In the genomic region with DNA sequence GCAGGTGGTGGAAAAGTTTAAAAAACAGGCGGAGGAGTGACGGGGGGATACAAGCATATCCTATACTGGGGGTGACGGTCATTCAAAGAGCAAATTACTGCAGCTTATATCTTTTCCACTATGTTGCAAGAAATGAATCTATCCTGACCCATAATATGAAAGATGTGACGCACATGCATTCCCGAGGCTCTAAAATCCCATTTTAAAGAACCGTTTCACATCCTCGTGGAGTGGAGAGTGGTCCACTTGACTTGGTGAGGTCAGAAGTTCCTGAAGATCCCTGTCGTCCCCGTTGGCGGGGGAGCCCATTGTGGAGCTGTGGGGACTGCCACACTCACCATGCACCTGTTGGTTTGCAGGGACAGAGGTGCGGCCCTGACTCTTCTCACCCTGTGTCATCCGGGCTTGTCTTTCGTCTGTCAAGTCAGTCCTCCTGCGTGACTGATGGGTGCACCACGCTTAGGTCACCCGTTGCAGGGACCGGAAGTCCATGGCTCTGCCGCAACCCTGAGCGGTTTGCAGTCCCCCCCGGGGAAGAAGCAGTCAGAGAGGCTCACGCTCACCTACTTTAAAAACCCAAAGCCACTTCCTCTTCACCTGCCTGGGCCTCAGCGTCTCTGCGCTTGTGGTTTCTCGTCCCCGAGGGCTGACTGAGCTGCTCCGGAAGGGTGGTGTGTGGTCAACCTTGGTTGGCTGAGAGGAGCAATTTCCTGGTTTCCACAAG, we compare ENCODE assay signal across 8 cellular contexts.
A peak's percentile ranks its signal among the peaks of the same experiment; 100 is the strongest.
DNase-seq lines count a peak whose midpoint lies in the region; ATAC-seq lines count a peak whose summit lies in the region.

No MANE protein-coding gene starts in this region.

- ATAC-seq in GM19452 (IDR thresholded peaks at IDR 0.05; ENCODE audit: unreplicated experiment) (peak; percentile 55), HG03520 (IDR thresholded peaks at IDR 0.05; ENCODE audit: unreplicated experiment) (peak; percentile 49)
- peak; percentile 66 to 67 for ATAC-seq in activated CD4-positive, CD25-positive, alpha-beta regulatory T cell treated with anti-CD3 and anti-CD28 coated beads, Interleukin-2, amount 50 U/mL, for 24 hours

- DNase-seq in stimulated activated CD4-positive, alpha-beta T cell treated with anti-CD3 and anti-CD28 coated beads, Interleukin-12 subunit alpha, Interleukin-12 subunit beta, amount 100 ng/mL, for 4 hours, result peak; percentile 75
- no peak for DNase-seq in NCI-H187 treated with DMSO at 0.1 percent for 48 hours (lab: John Stamatoyannopoulos, UW)
- DNase-seq in inferior parietal cortex (ENCODE audit: extremely low spot score), result no peak

- H3K36me3 ChIP-seq in BLaER1 (no peaks in the 10 kb centered on the region), duodenal mucosa (ENCODE audit: control insufficient read depth in 1 of 2, insufficient read depth in 2 of 2, low read length in 2 of 2) (no peaks in the 10 kb centered on the region)

- H3K4me2 ChIP-seq in BLaER1, result peak overlapping the region; percentile 94

- H3K4me1 ChIP-seq in BLaER1 (peaks cover 96% of the 10 kb centered on the region), duodenal mucosa (ENCODE audit: control insufficient read depth in 1 of 2, insufficient read depth in 2 of 2, low read length in 2 of 2) (peaks cover 39 to 47% of the 10 kb centered on the region in 2 donors)

- H3K27ac ChIP-seq in BLaER1, result peak overlapping the region; percentile 79
- peak overlapping the region; percentile 73 for H3K27ac ChIP-seq in duodenal mucosa (ENCODE audit: low read depth, low read length)

- H3K27me3 ChIP-seq in BLaER1 (no peaks in the 10 kb centered on the region), duodenal mucosa (ENCODE audit: control insufficient read depth in 1 of 2, insufficient read depth in 2 of 2, low read length in 2 of 2) (peaks cover 4 to 11% of the 10 kb centered on the region in 2 donors)

- no peaks in the 10 kb centered on the region for H4K20me1 ChIP-seq in BLaER1

- peak overlapping the region; percentile 46 for H3K4me3 ChIP-seq in BLaER1
- H3K4me3 ChIP-seq in duodenal mucosa (ENCODE audit: low read depth in 1 of 2, low read length in 2 of 2), result peak overlapping the region; percentile 33 to 41

- H3K9me3 ChIP-seq in BLaER1 (no peaks in the 10 kb centered on the region), duodenal mucosa (ENCODE audit: control insufficient read depth in 1 of 2, low read length in 2 of 2) (no peaks in the 10 kb centered on the region)

- H3K9ac ChIP-seq in BLaER1 (peak overlapping the region; percentile 38; the same call in 1 of the 2 replicates), duodenal mucosa (ENCODE audit: low read depth in 1 of 2, low read length in 2 of 2) (peak overlapping the region; percentile 30 to 71)
